17 cellular contexts compared by ENCODE assay signal in the genomic region with DNA sequence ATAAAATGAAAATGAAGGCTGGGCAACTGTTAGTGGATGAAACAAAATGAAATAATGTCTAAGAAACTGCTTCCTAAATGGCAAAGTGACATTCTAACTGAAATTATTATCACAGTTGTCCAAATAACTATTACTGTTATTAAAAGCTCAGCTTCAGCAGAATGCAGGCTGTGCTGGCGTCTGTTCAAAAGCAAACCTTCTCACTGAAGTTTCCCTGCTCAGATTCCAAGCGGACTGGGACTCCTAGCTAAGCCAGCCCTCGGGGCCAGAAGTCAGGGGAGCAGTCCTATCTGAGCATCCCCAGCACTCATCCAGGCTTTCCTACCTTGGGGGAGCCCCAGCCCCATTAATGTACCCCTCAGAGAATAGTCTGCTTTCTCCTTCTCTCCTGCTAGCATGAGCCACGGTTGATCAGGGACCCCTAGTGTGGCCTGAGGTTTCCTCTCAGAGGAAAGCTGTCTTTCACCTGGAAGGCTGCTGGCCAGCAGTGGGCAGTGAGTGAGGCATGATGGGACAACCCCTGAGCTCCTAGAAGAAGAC.
DNase-seq lines count a peak whose midpoint lies in the region; TF ChIP-seq lines count a peak whose summit lies in the region.
"Had no signal": no experiment of that assay in that cellular context is flagged by ENCODE, and none has a peak within 500 bp of the region (broad histone marks: within the 10 kb centered on the region; RNA-seq: fewer than 3 reads in every experiment).

No MANE protein-coding gene starts in this region.

- WGBS in thyroid gland, 2 donors: 30 to 31% methylated on average over 4 of the region's 4 CpGs

- BruUV-seq in OCI-LY7 (replicated peaks; lab: Mats Ljungman, UMichigan): no TSS peak

- H3K36me3 ChIP-seq in DOHH2 (ENCODE audit: control insufficient read depth, low read length) (no peaks in the 10 kb centered on the region), OCI-LY7 (ENCODE audit: insufficient read depth, low read length) (no peaks in the 10 kb centered on the region; the same call in 1 of the 2 replicates), thyroid gland (no peaks in the 10 kb centered on the region), osteoblast (ENCODE audit: insufficient read depth, low read length) (no peaks in the 10 kb centered on the region)
- H3K36me3 ChIP-seq: BE2C had no signal

- no peaks in the 10 kb centered on the region for H3K79me2 ChIP-seq in DOHH2 (ENCODE audit: control insufficient read depth, low read length)
- H3K79me2 ChIP-seq in OCI-LY7 (ENCODE audit: insufficient read depth, low read depth, low read length): no peaks in the 10 kb centered on the region
- H3K79me2 ChIP-seq in osteoblast (ENCODE audit: insufficient read depth, low read length): no peaks in the 10 kb centered on the region

- H3K9me2 ChIP-seq in DOHH2 (replicated peaks; ENCODE audit: control insufficient read depth, low read length): no peaks in the 10 kb centered on the region
- H3K9me2 ChIP-seq in OCI-LY7 (ENCODE audit: insufficient read depth, low read length): no peaks in the 10 kb centered on the region

- H2AFZ ChIP-seq in OCI-LY7 (ENCODE audit: low read length) (peak overlapping the region; percentile 69; the same call in 1 of the 2 replicates), osteoblast (ENCODE audit: low read length) (no peak overlapping the region)
- H2AFZ ChIP-seq: GM23338 had no signal

- DNase-seq in OCI-LY7 (ENCODE audit: low spot score) (no peak), coronary artery (ENCODE audit: low spot score) (peak; percentile 46), thyroid gland (peak; percentile 25 to 65), osteoblast (ENCODE audit: insufficient read length, low spot score, missing footprints) (no peak), C1 segment of cervical spinal cord (lab: John Stamatoyannopoulos, UW) (no peak), cerebellar nuclear complex (lab: John Stamatoyannopoulos, UW) (no peak)
- DNase-seq: ACHN, BE2C, Calu3, DMS79 treated with DMSO at 0.1 percent for 48 hours, EL, HCEC 1CT, IMR-90 had no signal

- intact Hi-C loops in OCI-LY7 (cut with micrococcal nuclease; ENCODE audit: unreplicated experiment): no loop called here
- intact Hi-C loops in thyroid gland (cut with DNase I): no loop called here

- CTCF ChIA-PET in OCI-LY7 (lab: Charles Lee; ENCODE audit: unreplicated experiment): interaction anchor here (0.7 kb wide), 1 partner anchor 92 kb away, joined by 3 read pairs; no protein-coding TSS in a partner anchor

- H3K4me1 ChIP-seq in DOHH2 (ENCODE audit: control insufficient read depth, low read length) (peaks cover 51% of the 10 kb centered on the region), OCI-LY7 (ENCODE audit: insufficient read depth, low read length, poor library complexity, severe bottlenecking) (peaks cover 26% of the 10 kb centered on the region), thyroid gland (peaks cover 30 to 39% of the 10 kb centered on the region in 2 donors), osteoblast (ENCODE audit: insufficient read depth, low read length) (no peaks in the 10 kb centered on the region)
- H3K4me1 ChIP-seq: BE2C had no signal

- POLR2A ChIA-PET in OCI-LY7 (lab: Charles Lee): interaction anchor here (0.7 kb wide), 1 partner anchor 11 kb away, joined by 3 read pairs; no protein-coding TSS in a partner anchor

- H3K27ac ChIP-seq in DOHH2 (ENCODE audit: low read depth, low read length) (peak overlapping the region; percentile 98), OCI-LY7 (ENCODE audit: low read depth, low read length, poor library complexity, severe bottlenecking) (peak overlapping the region; percentile 46), coronary artery (no peak overlapping the region), thyroid gland (peak overlapping the region; percentile 56 to 71 (median 67)), osteoblast (ENCODE audit: low read depth, low read length) (no peak overlapping the region)

- H3K4me2 ChIP-seq in DOHH2 (ENCODE audit: low read length) (peak overlapping the region; percentile 73), OCI-LY7 (ENCODE audit: low read length) (peak overlapping the region; percentile 48; the same call in 1 of the 2 replicates), osteoblast (ENCODE audit: insufficient read depth, low read length) (no peak overlapping the region)
- H3K4me2 ChIP-seq: GM23338 had no signal

- no peak for TF ChIP-seq POLR2A in thyroid gland (IDR thresholded peaks at IDR 0.05)

- H3K9me3 ChIP-seq in DOHH2 (ENCODE audit: control insufficient read depth, insufficient read depth, low read length): peaks cover 4% of the 10 kb centered on the region; the same call in 1 of the 2 replicates
- peaks cover 10% of the 10 kb centered on the region; the same call in 1 of the 2 replicates for H3K9me3 ChIP-seq in OCI-LY7 (ENCODE audit: low read length)
- H3K9me3 ChIP-seq in thyroid gland: no peaks in the 10 kb centered on the region
- H3K9me3 ChIP-seq in osteoblast (ENCODE audit: low read depth, low read length): peaks cover 4% of the 10 kb centered on the region
- H3K9me3 ChIP-seq: BE2C had no signal

- H3K4me3 ChIP-seq in DOHH2 (ENCODE audit: low read length) (peak overlapping the region; percentile 53), OCI-LY7 (ENCODE audit: low read depth, low read length, poor library complexity, severe bottlenecking) (no peak overlapping the region), coronary artery (no peak overlapping the region), thyroid gland (replicated peaks in 1 of 3) (no peak overlapping the region), osteoblast (ENCODE audit: insufficient read depth, low read length) (no peak overlapping the region)
- H3K4me3 ChIP-seq: GM12878, GM23338, K562 had no signal

- H3K27me3 ChIP-seq in DOHH2 (ENCODE audit: control insufficient read depth, low read length) (no peaks in the 10 kb centered on the region), thyroid gland (no peaks in the 10 kb centered on the region), osteoblast (ENCODE audit: insufficient read depth, low read length) (no peaks in the 10 kb centered on the region)
- H3K27me3 ChIP-seq: BE2C had no signal

- no peak for TF ChIP-seq CTCF in DOHH2 (IDR thresholded peaks at IDR 0.05; ENCODE audit: low read depth, low read length, poor library complexity, severe bottlenecking)
- no peak for TF ChIP-seq CTCF in OCI-LY7 (conservative IDR thresholded peaks at IDR 0.05; ENCODE audit: low read length)
- no peak for TF ChIP-seq CTCF in coronary artery (IDR thresholded peaks at IDR 0.05)
- no peak for TF ChIP-seq CTCF in thyroid gland (IDR thresholded peaks at IDR 0.05)
- TF ChIP-seq CTCF in osteoblast (IDR thresholded peaks at IDR 0.05; ENCODE audit: extremely low read depth, low read depth, low read length): no peak

- no peaks in the 10 kb centered on the region for H4K20me1 ChIP-seq in DOHH2 (ENCODE audit: control insufficient read depth, insufficient read depth, low read depth, low read length)
- H4K20me1 ChIP-seq in OCI-LY7 (ENCODE audit: insufficient read depth, low read length): no peaks in the 10 kb centered on the region
- H4K20me1 ChIP-seq in osteoblast (ENCODE audit: insufficient read depth, low read length): no peaks in the 10 kb centered on the region

- H3F3A ChIP-seq in DOHH2 (ENCODE audit: control insufficient read depth, insufficient read depth): peaks cover 22% of the 10 kb centered on the region

Comparison
In these comparisons a context has a peak if more than half of its experiments do, and no peak if none do; other contexts are left out.
1. H3K27ac ChIP-seq: peak in DOHH2 (single experiment), OCI-LY7 (single experiment) and thyroid gland (3 of 3); none in coronary artery (0 of 2) and osteoblast (single experiment).
2. DNase-seq: peak in coronary artery (single experiment) and thyroid gland (2 of 2); none in OCI-LY7 (single experiment), osteoblast (single experiment), C1 segment of cervical spinal cord (0 of 14) and cerebellar nuclear complex (0 of 2).